ENCODE assay signal across 14 cellular contexts in genomic region chr2:175396696-175397095, GRCh38.
A peak's percentile ranks its signal among the peaks of the same experiment; 100 is the strongest.
DNase-seq lines count a peak whose midpoint lies in the region; ATAC-seq and TF ChIP-seq lines count a peak whose summit lies in the region.
"Had no signal": no experiment of that assay in that cellular context is flagged by ENCODE, and none has a peak within 500 bp of the region (broad histone marks: within the 10 kb centered on the region; RNA-seq: fewer than 3 reads in every experiment).

No MANE protein-coding gene starts in this region.

- DNase-seq in DMS 273 (lab: John Stamatoyannopoulos, UW; ENCODE audit: unreplicated experiment) (peak; percentile 24), DMS 273 treated with DMSO at 0.1 percent for 48 hours (lab: John Stamatoyannopoulos, UW) (no peak), COR-L47 (lab: John Stamatoyannopoulos, UW) (peak; percentile 9), NCI-H2227 treated with DMSO at 0.1 percent for 48 hours (lab: John Stamatoyannopoulos, UW) (peak; percentile 82), mucosa of gallbladder (ENCODE audit: low spot score) (no peak)
- DNase-seq in central memory CD4-positive, alpha-beta T cell, result no peak
- DNase-seq: AML-193; Calu3; CD4-positive, CD25-positive, alpha-beta regulatory T cell; GF-D8 had no signal

- ATAC-seq in SK-N-SH treated with all-trans-retinoic acid at 6 μM for 48 hours (no peak), HG03460 (IDR thresholded peaks at IDR 0.05; ENCODE audit: unreplicated experiment) (no peak)
- ATAC-seq: HCT116, K562 had no signal

TF ChIP-seq in SK-N-SH treated with all-trans-retinoic acid at 6 μM for 48 hours, 23 proteins besides CTCF, POLR2A, EP300 and RAD21:
- no peak for TF ChIP-seq CREB5 (CRISPR knock-in tag; IDR thresholded peaks at IDR 0.05; ENCODE audit: low read depth)
- peak; percentile 71; the same call in 1 of the 2 replicates for TF ChIP-seq TCF4 (CRISPR knock-in tag; IDR thresholded peaks at IDR 0.05; ENCODE audit: borderline replicate concordance)

Comparison
In these comparisons a context has a peak if more than half of its experiments do, and no peak if none do; other contexts are left out.
1. DNase-seq: peak in DMS 273 (single experiment), COR-L47 (single experiment) and NCI-H2227 treated with DMSO at 0.1 percent for 48 hours (single experiment); none in DMS 273 treated with DMSO at 0.1 percent for 48 hours (single experiment), mucosa of gallbladder (single experiment) and central memory CD4-positive, alpha-beta T cell (single experiment).